ENCODE assay signal across 1 cellular context in genomic region chr10:79086822-79087221, GRCh38.
TF ChIP-seq lines count a peak whose summit lies in the region.

No MANE protein-coding gene starts in this region.

TF ChIP-seq in A549, 52 proteins besides CTCF, POLR2A, EP300 and RAD21 (continued from another document):
- TF ChIP-seq ELK1 (IDR thresholded peaks at IDR 0.05; ENCODE audit: low read depth, low read length), result no peak
- TF ChIP-seq MAZ (IDR thresholded peaks at IDR 0.05; ENCODE audit: borderline replicate concordance, low read depth, low read length), result no peak
- no peak for TF ChIP-seq NPAS2 (CRISPR knock-in tag; IDR thresholded peaks at IDR 0.05; ENCODE audit: borderline replicate concordance)
- no peak for TF ChIP-seq HMGXB4 (CRISPR knock-in tag; IDR thresholded peaks at IDR 0.05; ENCODE audit: borderline replicate concordance)
- no peak for TF ChIP-seq NR3C1 (IDR thresholded peaks at IDR 0.05)
- no peak for TF ChIP-seq CBX2 (IDR thresholded peaks at IDR 0.05; ENCODE audit: borderline replicate concordance, low read depth)
- no peak for TF ChIP-seq POLR2AphosphoS2 (conservative IDR thresholded peaks at IDR 0.05; ENCODE audit: low read length)
- TF ChIP-seq MYC (IDR thresholded peaks at IDR 0.05; ENCODE audit: borderline replicate concordance, low read length), result no peak
- no peak for TF ChIP-seq ATOH8 (CRISPR knock-in tag; IDR thresholded peaks at IDR 0.05; ENCODE audit: low read depth)
- no peak for TF ChIP-seq CEBPB (IDR thresholded peaks at IDR 0.05)
- no peak for TF ChIP-seq JUNB (IDR thresholded peaks at IDR 0.05)
- no peak for TF ChIP-seq KDM5A (IDR thresholded peaks at IDR 0.05)
- no peak for TF ChIP-seq EHF (CRISPR knock-in tag; IDR thresholded peaks at IDR 0.05)
